In the genomic region with DNA sequence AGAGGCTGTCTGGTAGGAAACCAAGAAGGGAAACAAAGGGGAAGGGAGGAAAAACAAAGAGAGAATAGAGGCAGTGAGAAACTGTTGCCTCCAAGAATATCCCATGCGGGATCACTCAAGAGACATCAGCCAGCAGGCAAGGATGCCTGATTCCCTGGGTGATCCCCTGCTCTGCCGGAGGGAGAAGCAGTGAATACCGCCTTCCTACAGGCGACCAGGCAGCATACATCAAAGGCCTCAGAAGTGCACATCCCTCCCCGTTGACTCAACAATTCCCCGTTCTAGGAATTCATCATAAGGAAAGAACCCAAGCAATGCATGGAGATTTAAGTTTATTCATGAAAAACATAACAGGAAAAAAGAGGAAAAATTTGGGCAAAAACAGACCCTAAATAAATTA, we compare ENCODE assay signal across 1 cellular context.
TF ChIP-seq lines count a peak whose summit lies in the region.

No MANE protein-coding gene starts in this region.

TF ChIP-seq in SK-N-SH treated with all-trans-retinoic acid at 6 μM for 48 hours, 23 proteins besides CTCF, POLR2A, EP300 and RAD21 (continued from another document):
- TF ChIP-seq TCF4 (CRISPR knock-in tag; IDR thresholded peaks at IDR 0.05; ENCODE audit: borderline replicate concordance), result no peak
- TF ChIP-seq RARB (CRISPR knock-in tag; IDR thresholded peaks at IDR 0.05), result no peak
- TF ChIP-seq OSR1 (CRISPR knock-in tag; IDR thresholded peaks at IDR 0.05), result no peak
TF ChIP-seq in SK-N-SH treated with all-trans-retinoic acid at 6 μM for 48 hours: peak in this region for 0.
